ENCODE assay signal across 10 cellular contexts in the genomic region with DNA sequence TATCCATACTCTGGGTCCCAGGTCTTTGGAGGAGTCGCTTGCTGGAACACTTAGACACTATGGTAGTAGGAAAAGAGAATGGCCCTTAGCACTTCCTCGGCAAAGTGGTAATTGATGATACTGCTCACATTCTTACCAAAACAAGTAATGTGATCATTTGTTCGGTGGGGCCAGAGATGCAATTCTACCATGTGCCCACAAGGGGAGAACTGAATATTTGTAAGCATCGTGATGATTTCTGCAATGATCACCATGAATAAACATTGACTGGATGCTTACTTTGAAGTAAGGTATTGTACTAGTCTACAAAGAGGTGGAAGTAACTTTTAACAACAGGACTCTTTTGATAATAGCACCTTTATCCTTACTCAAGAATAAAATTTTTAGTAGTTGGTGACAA.
DNase-seq lines count a peak whose midpoint lies in the region; ATAC-seq and TF ChIP-seq lines count a peak whose summit lies in the region.
"Had no signal": no experiment of that assay in that cellular context is flagged by ENCODE, and none has a peak within 500 bp of the region (broad histone marks: within the 10 kb centered on the region; RNA-seq: fewer than 3 reads in every experiment).

No MANE protein-coding gene starts in this region.

- peaks cover 9% of the 10 kb centered on the region for H3K27me3 Mint-ChIP-seq in Caco-2 (ENCODE audit: insufficient read depth, unreplicated experiment)

- H3K9me3 ChIP-seq in Caco-2 (no peaks in the 10 kb centered on the region), transverse colon (no peaks in the 10 kb centered on the region), body of pancreas (no peaks in the 10 kb centered on the region)

- POLR2A ChIA-PET in Caco-2 (lab: Charles Lee): no interaction called here

- H3K79me2 ChIP-seq in mesendoderm (ENCODE audit: control insufficient read depth, insufficient read depth, low read length): no peaks in the 10 kb centered on the region

- no peak overlapping the region for H3K27ac Mint-ChIP-seq in Caco-2 (ENCODE audit: unreplicated experiment)

- H3K4ac ChIP-seq in mesendoderm (ENCODE audit: low read depth, low read length): no peak overlapping the region

- intact Hi-C loops in Caco-2 (cut with micrococcal nuclease; ENCODE audit: unreplicated experiment): no loop called here
- intact Hi-C loops in transverse colon (cut with DNase I; ENCODE audit: low total_unique reads): no loop called here
- intact Hi-C loops in body of pancreas (cut with DNase I): no loop called here

- H3K9me3 Mint-ChIP-seq in Caco-2 (ENCODE audit: unreplicated experiment): no peaks in the 10 kb centered on the region
- H3K9me3 Mint-ChIP-seq: central memory CD8-positive, alpha-beta T cell had no signal

- in situ Hi-C loops in astrocyte of the spinal cord (cut with HindIII; ENCODE audit: low sequenced_read_pairs) (no loop called here), transverse colon (cut with MboI; ENCODE audit: low pct_ligation_motif_present in 1 of 4, low pct_unique_long_range_greater_than_20kb in 1 of 4, low sequenced_read_pairs in 3 of 4) (loop anchor here in 1 of 4 donors (25.0 kb wide), 1 partner anchor 485 kb away; no protein-coding TSS in a partner anchor)

- no peaks in the 10 kb centered on the region for H3K79me1 ChIP-seq in mesendoderm (ENCODE audit: low read length)

- H2BK5ac ChIP-seq in mesendoderm (ENCODE audit: low read length): no peak overlapping the region

- no peak overlapping the region for H3K4me3 Mint-ChIP-seq in Caco-2 (ENCODE audit: unreplicated experiment)
- H3K4me3 Mint-ChIP-seq: central memory CD8-positive, alpha-beta T cell had no signal

- H2BK15ac ChIP-seq in mesendoderm (replicated peaks; ENCODE audit: low read depth): no peak overlapping the region

- WGBS in mesendoderm (ENCODE audit: extremely low coverage, insufficient coverage, low lambda C conversion rate): no CpG with 5 or more reads among the region's 4 CpGs
- 64 to 69% methylated on average over 3 to 4 of the region's 4 CpGs for WGBS in transverse colon (ENCODE audit: low coverage in 1 of 2), 2 donors
- 78 to 84% methylated on average over 4 of the region's 4 CpGs for WGBS in body of pancreas, 2 donors

- no peaks in the 10 kb centered on the region for H3K36me3 ChIP-seq in Caco-2 (ENCODE audit: control insufficient read depth, insufficient read depth, low read length)
- no peaks in the 10 kb centered on the region for H3K36me3 ChIP-seq in mesendoderm (ENCODE audit: control insufficient read depth, insufficient read depth, low read length)
- H3K36me3 ChIP-seq in transverse colon: no peaks in the 10 kb centered on the region
- no peaks in the 10 kb centered on the region for H3K36me3 ChIP-seq in body of pancreas (replicated peaks in 1 of 2; ENCODE audit: insufficient read depth in 1 of 2, low read depth in 2 of 2)

- H3K4me1 ChIP-seq in Caco-2 (no peaks in the 10 kb centered on the region), mesendoderm (ENCODE audit: control insufficient read depth, low read depth, low read length) (no peaks in the 10 kb centered on the region), transverse colon (no peaks in the 10 kb centered on the region), body of pancreas (peaks cover 7% of the 10 kb centered on the region)

- no peak overlapping the region for H3K9ac ChIP-seq in mesendoderm (ENCODE audit: low read length)

- no peak overlapping the region for H4K5ac ChIP-seq in mesendoderm (ENCODE audit: low read length)

- H4K8ac ChIP-seq in mesendoderm (ENCODE audit: low read depth, low read length): no peak overlapping the region

- peak; percentile 59 for ATAC-seq in HG02885 (IDR thresholded peaks at IDR 0.05; ENCODE audit: poor library complexity, unreplicated experiment)
- ATAC-seq in body of pancreas: no peak

- no peaks in the 10 kb centered on the region for H3K36me3 Mint-ChIP-seq in Caco-2 (ENCODE audit: insufficient read depth, unreplicated experiment)

- no peak overlapping the region for H3K4me3 ChIP-seq in Caco-2 (ENCODE audit: low read depth, low read length)
- no peak overlapping the region for H3K4me3 ChIP-seq in astrocyte of the spinal cord (ENCODE audit: low read depth, low read length)
- H3K4me3 ChIP-seq in mesendoderm (ENCODE audit: low read length): no peak overlapping the region
- H3K4me3 ChIP-seq in transverse colon: no peak overlapping the region
- H3K4me3 ChIP-seq in body of pancreas: no peak overlapping the region

- H2AK5ac ChIP-seq in mesendoderm (ENCODE audit: low read length): no peak overlapping the region

- no peak overlapping the region for H3K23ac ChIP-seq in mesendoderm (ENCODE audit: low read length)

- no peak overlapping the region for H3K18ac ChIP-seq in mesendoderm (ENCODE audit: low read length)

- DNase-seq in Caco-2 (no peak), astrocyte of the spinal cord (ENCODE audit: low read depth, low spot score) (no peak), mesendoderm (peak; percentile 40), transverse colon (no peak), body of pancreas (no peak), cerebellar cortex (ENCODE audit: low spot score) (no peak)
- no peak for DNase-seq in activated T-cell treated with anti-CD3 and anti-CD28 coated beads, Interleukin-2, amount 50 U/mL, for 1 hour
- DNase-seq: SW 1271 had no signal

- no TSS peak for BruUV-seq in Caco-2 (replicated peaks; lab: Mats Ljungman, UMichigan)

- H3K27ac ChIP-seq in mesendoderm (ENCODE audit: low read depth, low read length): no peak overlapping the region
- H3K27ac ChIP-seq in transverse colon: no peak overlapping the region
- H3K27ac ChIP-seq in body of pancreas: no peak overlapping the region

- H3K56ac ChIP-seq in mesendoderm (ENCODE audit: low read length): no peak overlapping the region

- TF ChIP-seq CTCF in Caco-2 (IDR thresholded peaks at IDR 0.05; ENCODE audit: insufficient read depth in 1 of 2, low read depth in 1 of 2, low read length in 1 of 2, severe bottlenecking in 1 of 2, unreplicated experiment in 1 of 2): peak; percentile 28 to 34
- TF ChIP-seq CTCF in astrocyte of the spinal cord (IDR thresholded peaks at IDR 0.05; ENCODE audit: low read depth, low read length): peak; percentile 31
- TF ChIP-seq CTCF in transverse colon (IDR thresholded peaks at IDR 0.05): peak in 2 of 5 experiments; percentile 9 to 37
- TF ChIP-seq CTCF in body of pancreas (IDR thresholded peaks at IDR 0.05): no peak

- no peaks in the 10 kb centered on the region for H3K4me1 Mint-ChIP-seq in Caco-2 (ENCODE audit: low read depth, unreplicated experiment)
- H3K4me1 Mint-ChIP-seq: central memory CD8-positive, alpha-beta T cell had no signal

- TF ChIP-seq POLR2A in transverse colon (IDR thresholded peaks at IDR 0.05) (no peak), body of pancreas (IDR thresholded peaks at IDR 0.05) (no peak)

- H3K27me3 ChIP-seq in Caco-2 (replicated peaks; ENCODE audit: control insufficient read depth, insufficient read depth, low read length) (no peaks in the 10 kb centered on the region), mesendoderm (ENCODE audit: insufficient read depth, low read length, poor library complexity) (no peaks in the 10 kb centered on the region), transverse colon (no peaks in the 10 kb centered on the region), body of pancreas (no peaks in the 10 kb centered on the region)

- H3K4me2 ChIP-seq in mesendoderm (ENCODE audit: low read length): no peak overlapping the region

- H2BK120ac ChIP-seq in mesendoderm (ENCODE audit: low read depth, low read length): no peak overlapping the region

- CTCF ChIA-PET in Caco-2 (lab: Charles Lee): interaction anchor here (1.2 kb wide), 1 partner anchor 9 kb away, joined by 3 read pairs; no protein-coding TSS in a partner anchor

- no peak for TF ChIP-seq EP300 in transverse colon (IDR thresholded peaks at IDR 0.05; ENCODE audit: low read depth)

Comparison
In these comparisons a context has a peak if more than half of its experiments do, and no peak if none do; other contexts are left out.
1. CTCF ChIP-seq: peak in Caco-2 (2 of 2) and astrocyte of the spinal cord (single experiment); none in body of pancreas (0 of 7).